Comparison of ENCODE assay signal across 13 cellular contexts in the genomic region with DNA sequence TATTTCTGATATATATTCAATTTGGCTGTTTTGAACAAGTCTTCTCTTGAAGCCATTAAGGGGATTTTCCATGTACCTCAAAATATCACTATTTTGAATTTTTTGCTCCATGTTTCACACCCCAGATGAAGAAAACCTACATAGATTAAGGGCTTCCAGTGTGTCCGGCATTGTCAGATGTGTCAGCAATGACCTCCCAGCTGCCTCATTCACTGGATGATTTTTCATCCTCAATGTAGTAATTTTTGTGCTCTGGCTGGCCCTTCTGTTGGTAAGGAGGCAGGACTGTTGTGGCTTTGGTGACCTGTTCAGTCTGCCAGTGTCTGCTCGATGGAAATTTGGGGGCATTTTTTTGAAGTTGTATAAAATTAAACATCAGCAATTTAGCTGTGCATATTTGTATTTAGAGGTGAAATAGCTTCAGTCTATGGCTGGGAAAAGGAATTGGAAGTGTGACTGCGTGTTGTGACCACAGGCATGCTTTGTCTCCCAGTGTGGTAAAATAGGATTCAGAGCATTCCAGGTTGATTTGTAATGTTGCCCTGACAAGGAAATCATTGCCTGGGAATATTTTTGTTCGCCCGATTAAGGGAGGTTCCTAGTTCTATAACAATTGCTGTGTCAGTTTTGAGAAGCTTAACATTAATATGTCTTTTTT.
A peak's percentile ranks its signal among the peaks of the same experiment; 100 is the strongest.
DNase-seq lines count a peak whose midpoint lies in the region; ATAC-seq and TF ChIP-seq lines count a peak whose summit lies in the region.
"Had no signal": no experiment of that assay in that cellular context is flagged by ENCODE, and none has a peak within 500 bp of the region (broad histone marks: within the 10 kb centered on the region; RNA-seq: fewer than 3 reads in every experiment).

No MANE protein-coding gene starts in this region.

- no peak overlapping the region for H2BK12ac ChIP-seq in neuronal stem cell (ENCODE audit: low read length)

- H3K4me1 ChIP-seq in ascending aorta (peaks cover 0 to 21% of the 10 kb centered on the region in 2 donors), suprapubic skin (peaks cover 3% of the 10 kb centered on the region), neuronal stem cell (ENCODE audit: control insufficient read depth in 2 of 2, insufficient read depth in 1 of 2, low read depth in 1 of 2, low read length in 2 of 2) (peaks cover 17 to 24% of the 10 kb centered on the region in 2 donors)

- H3K27ac Mint-ChIP-seq in activated T-cell treated with anti-CD3 and anti-CD28 coated beads, Interleukin-2, amount 50 U/mL, for 24 hours = no peak overlapping the region
- H3K27ac Mint-ChIP-seq: IgD-negative memory B cell had no signal

- no peak overlapping the region for H3K14ac ChIP-seq in neuronal stem cell (ENCODE audit: low read length)

- H3K9me3 Mint-ChIP-seq in activated T-cell treated with anti-CD3 and anti-CD28 coated beads, Interleukin-2, amount 50 U/mL, for 24 hours = no peaks in the 10 kb centered on the region

- H3K79me1 ChIP-seq in neuronal stem cell (ENCODE audit: low read depth, low read length) = no peaks in the 10 kb centered on the region

- ATAC-seq in HG03432 (IDR thresholded peaks at IDR 0.05; ENCODE audit: unreplicated experiment) (no peak), HG02938 (IDR thresholded peaks at IDR 0.05; ENCODE audit: unreplicated experiment) (no peak)

- H3K27me3 ChIP-seq in ascending aorta (no peaks in the 10 kb centered on the region), suprapubic skin (no peaks in the 10 kb centered on the region), neuronal stem cell (ENCODE audit: control insufficient read depth in 3 of 3, insufficient read depth in 3 of 3, low read depth in 1 of 3, low read length in 3 of 3) (no peaks in the 10 kb centered on the region)
- H3K27me3 ChIP-seq: dorsolateral prefrontal cortex had no signal

- no peak overlapping the region for H3K9ac ChIP-seq in neuronal stem cell (ENCODE audit: low read depth, low read length, poor library complexity)

- no peak overlapping the region for H2BK5ac ChIP-seq in neuronal stem cell (ENCODE audit: low read length)

- H3K23ac ChIP-seq in neuronal stem cell (ENCODE audit: low read depth, low read length, poor library complexity) = no peak overlapping the region

- H3K4me2 ChIP-seq in neuronal stem cell (ENCODE audit: insufficient read depth, low read length, poor library complexity, severe bottlenecking) = no peak overlapping the region

- no peaks in the 10 kb centered on the region for H3K4me1 Mint-ChIP-seq in activated T-cell treated with anti-CD3 and anti-CD28 coated beads, Interleukin-2, amount 50 U/mL, for 24 hours (ENCODE audit: low read depth)
- H3K4me1 Mint-ChIP-seq: IgD-negative memory B cell had no signal

- no peak overlapping the region for H2AK5ac ChIP-seq in neuronal stem cell (ENCODE audit: low read depth, low read length)

- no peak overlapping the region for H3K4ac ChIP-seq in neuronal stem cell (ENCODE audit: low read length)

- intact Hi-C loops in ascending aorta (cut with DNase I) = loop anchor here (10.0 kb wide), 1 partner anchor 376 kb away; no protein-coding TSS in a partner anchor

- no peak overlapping the region for H3K4me3 ChIP-seq in ascending aorta
- no peak overlapping the region for H3K4me3 ChIP-seq in foreskin fibroblast (ENCODE audit: low read depth in 1 of 2, low read length in 2 of 2)
- no peak overlapping the region for H3K4me3 ChIP-seq in suprapubic skin
- H3K4me3 ChIP-seq in neuronal stem cell (ENCODE audit: low read length in 2 of 2) = no peak overlapping the region
- H3K4me3 ChIP-seq: dorsolateral prefrontal cortex had no signal

- H3K36me3 ChIP-seq in ascending aorta (no peaks in the 10 kb centered on the region), suprapubic skin (no peaks in the 10 kb centered on the region), neuronal stem cell (replicated peaks in 1 of 2; ENCODE audit: control insufficient read depth in 2 of 2, insufficient read depth in 2 of 2, low read length in 2 of 2) (no peaks in the 10 kb centered on the region)

- no peak for TF ChIP-seq POLR2A in suprapubic skin (IDR thresholded peaks at IDR 0.05)

- H2AFZ ChIP-seq in neuronal stem cell (ENCODE audit: low read length) = no peak overlapping the region

- DNase-seq in HK-2 (ENCODE audit: unreplicated experiment) (peak; percentile 58), ascending aorta (ENCODE audit: low spot score in 2 of 2) (no peak), foreskin fibroblast (peak; percentile 85 to 89), suprapubic skin (ENCODE audit: low spot score in 2 of 2) (no peak), neuronal stem cell (ENCODE audit: low spot score) (no peak)
- DNase-seq in activated T-cell treated with anti-CD3 and anti-CD28 coated beads, Interleukin-2, amount 50 U/mL, for 24 hours = no peak
- DNase-seq: activated T-cell treated with anti-CD3 and anti-CD28 coated beads, Interleukin-2, amount 50 U/mL, for 48 hours; dorsolateral prefrontal cortex; GF-D8; NCI-H526 treated with DMSO at 0.1 percent for 48 hours had no signal

- H3K36me3 Mint-ChIP-seq in activated T-cell treated with anti-CD3 and anti-CD28 coated beads, Interleukin-2, amount 50 U/mL, for 24 hours (ENCODE audit: low read depth) = no peaks in the 10 kb centered on the region
- H3K36me3 Mint-ChIP-seq: IgD-negative memory B cell had no signal

- H2BK120ac ChIP-seq in neuronal stem cell (ENCODE audit: low read depth, low read length) = no peak overlapping the region

- H2BK15ac ChIP-seq in neuronal stem cell (ENCODE audit: low read length) = no peak overlapping the region

- no peak overlapping the region for H4K8ac ChIP-seq in neuronal stem cell (ENCODE audit: low read depth, low read length)

- H3K27me3 Mint-ChIP-seq in activated T-cell treated with anti-CD3 and anti-CD28 coated beads, Interleukin-2, amount 50 U/mL, for 24 hours = peaks cover 40% of the 10 kb centered on the region

- TF ChIP-seq CTCF in ascending aorta (IDR thresholded peaks at IDR 0.05) (no peak), foreskin fibroblast (IDR thresholded peaks at IDR 0.05; ENCODE audit: low read depth, low read length) (no peak), suprapubic skin (IDR thresholded peaks at IDR 0.05) (no peak)

- H3K27ac ChIP-seq in ascending aorta (peak overlapping the region; percentile 63 to 75), suprapubic skin (peak overlapping the region; percentile 48), neuronal stem cell (replicated peaks; ENCODE audit: low read length) (no peak overlapping the region)
- H3K27ac ChIP-seq: dorsolateral prefrontal cortex had no signal

- no peaks in the 10 kb centered on the region for H3K9me3 ChIP-seq in ascending aorta
- H3K9me3 ChIP-seq in suprapubic skin = no peaks in the 10 kb centered on the region
- H3K9me3 ChIP-seq in neuronal stem cell (replicated peaks in 1 of 2; ENCODE audit: control insufficient read depth in 2 of 2, insufficient read depth in 1 of 2, low read depth in 1 of 2, low read length in 2 of 2) = peaks cover 0 to 2% of the 10 kb centered on the region in 2 donors

- H4K91ac ChIP-seq in neuronal stem cell (ENCODE audit: low read depth, low read length, poor library complexity) = no peak overlapping the region

- no peak overlapping the region for H3K4me3 Mint-ChIP-seq in activated T-cell treated with anti-CD3 and anti-CD28 coated beads, Interleukin-2, amount 50 U/mL, for 24 hours
- H3K4me3 Mint-ChIP-seq: IgD-negative memory B cell had no signal

- 45% methylated on average over 5 of the region's 5 CpGs for WGBS in suprapubic skin
- no CpG with 5 or more reads among the region's 5 CpGs for WGBS in neuronal stem cell (ENCODE audit: extremely low coverage in 2 of 2, insufficient read length in 2 of 2, insufficient replicate concordance in 1 of 2), 2 donors

- no peak overlapping the region for H3K18ac ChIP-seq in neuronal stem cell (ENCODE audit: low read length)

- no peak for TF ChIP-seq EP300 in suprapubic skin (IDR thresholded peaks at IDR 0.05)

Comparison
In these comparisons a context has a peak if more than half of its experiments do, and no peak if none do; other contexts are left out.
1. DNase-seq: peak in HK-2 (single experiment) and foreskin fibroblast (2 of 2); none in ascending aorta (0 of 2), suprapubic skin (0 of 2), activated T-cell treated with anti-CD3 and anti-CD28 coated beads, Interleukin-2, amount 50 U/mL, for 24 hours (single experiment) and neuronal stem cell (single experiment).